Comparison of ENCODE assay signal across 14 cellular contexts in genomic region chr14:72792051-72792788, GRCh38.
DNase-seq lines count a peak whose midpoint lies in the region; ATAC-seq, FAIRE-seq and TF ChIP-seq lines count a peak whose summit lies in the region.
"Had no signal": no experiment of that assay in that cellular context is flagged by ENCODE, and none has a peak within 500 bp of the region (broad histone marks: within the 10 kb centered on the region; RNA-seq: fewer than 3 reads in every experiment).

No MANE protein-coding gene starts in this region.

- in situ Hi-C loops in GM13977 (cut with MboI; ENCODE audit: low pct_unique_long_range_greater_than_20kb, low sequenced_read_pairs, unreplicated experiment), result no loop called here

- H3K27me3 Mint-ChIP-seq in brain (no peaks in the 10 kb centered on the region), nephron progenitor cell (ENCODE audit: low read depth, poor library complexity) (peaks cover 2% of the 10 kb centered on the region)
- H3K27me3 Mint-ChIP-seq: activated CD4-positive, alpha-beta T cell treated with anti-CD3 and anti-CD28 coated beads for 36 hours had no signal

- no peaks in the 10 kb centered on the region for H3K36me3 Mint-ChIP-seq in brain
- H3K36me3 Mint-ChIP-seq in nephron progenitor cell (ENCODE audit: low read depth), result peaks cover 4% of the 10 kb centered on the region

- intact Hi-C loops in left ventricle myocardium superior (cut with micrococcal nuclease), result no loop called here

- FAIRE-seq in urothelium cell line (lab: Jason Lieb, UNC), result peak; percentile 32

- TF ChIP-seq CTCF in brain (conservative IDR thresholded peaks at IDR 0.05) (no peak), nephron progenitor cell (IDR thresholded peaks at IDR 0.05) (no peak), GM13977 (IDR thresholded peaks at IDR 0.05; ENCODE audit: extremely low read depth, insufficient read depth, missing control alignments) (no peak)

- ATAC-seq in left ventricle myocardium superior (peak; percentile 90), GM18502 (IDR thresholded peaks at IDR 0.05; ENCODE audit: poor library complexity, unreplicated experiment) (no peak), HG03354 (IDR thresholded peaks at IDR 0.05; ENCODE audit: poor library complexity, severe bottlenecking, unreplicated experiment) (no peak)
- ATAC-seq: activated CD4-positive, alpha-beta T cell treated with anti-CD3 and anti-CD28 coated beads for 36 hours; PC-3 had no signal

- peak; percentile 79 for DNase-seq in left ventricle myocardium superior
- DNase-seq in nephron progenitor cell, result no peak
- no peak for DNase-seq in urothelium cell line (ENCODE audit: low spot score)
- DNase-seq in activated CD8-positive, alpha-beta memory T cell treated with anti-CD3 and anti-CD28 coated beads, Interleukin-2, amount 50 U/mL, for 4 hours, result no peak
- DNase-seq in GM13977 (ENCODE audit: low spot score), result no peak
- DNase-seq: activated CD4-positive, alpha-beta T cell treated with anti-CD3 and anti-CD28 coated beads for 36 hours; kidney glomerular epithelial cell; MG63; NCI-H2227 treated with DMSO at 0.1 percent for 48 hours; T-helper 1 cell had no signal

- peak overlapping the region; percentile 29 to 95 (median 92) for H3K27ac Mint-ChIP-seq in brain
- H3K27ac Mint-ChIP-seq in nephron progenitor cell, result peak overlapping the region; percentile 13
- H3K27ac Mint-ChIP-seq: activated CD4-positive, alpha-beta T cell treated with anti-CD3 and anti-CD28 coated beads for 36 hours had no signal

- peaks cover 34% of the 10 kb centered on the region for H3K4me1 Mint-ChIP-seq in brain
- H3K4me1 Mint-ChIP-seq in nephron progenitor cell, result peaks cover 68% of the 10 kb centered on the region
- H3K4me1 Mint-ChIP-seq: activated CD4-positive, alpha-beta T cell treated with anti-CD3 and anti-CD28 coated beads for 36 hours had no signal

- H3K4me3 Mint-ChIP-seq in brain (peak overlapping the region in 3 of 5 experiments; percentile 49 to 71 (median 56)), nephron progenitor cell (peak overlapping the region; percentile 56)
- H3K4me3 Mint-ChIP-seq: activated CD4-positive, alpha-beta T cell treated with anti-CD3 and anti-CD28 coated beads for 36 hours had no signal

- peaks cover 0 to under 1% (median 0%) of the 10 kb centered on the region in 5 experiments for H3K9me3 Mint-ChIP-seq in brain
- H3K9me3 Mint-ChIP-seq in nephron progenitor cell, result no peaks in the 10 kb centered on the region
